ENCODE assay signal across 23 cellular contexts in the genomic region with DNA sequence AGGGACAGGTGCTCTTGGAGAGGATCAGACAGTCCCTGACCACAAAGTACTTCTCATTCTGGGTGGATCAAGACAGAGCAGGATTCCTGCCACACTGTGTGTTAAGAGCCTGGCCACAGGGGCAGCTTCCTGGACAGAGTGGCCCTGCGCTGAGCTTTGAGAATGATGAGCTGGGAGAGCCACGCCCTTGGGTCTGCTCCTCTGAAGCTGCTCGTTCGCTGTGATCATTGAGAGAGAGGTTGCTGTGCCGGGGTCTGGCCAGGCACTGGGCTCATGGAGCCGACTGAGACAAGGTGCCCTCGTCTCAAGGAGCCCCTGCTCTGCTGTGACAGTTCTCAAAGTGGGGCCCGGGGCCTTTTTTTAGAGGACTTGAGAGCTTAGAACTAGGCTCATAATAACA. TPM values are rescaled to one million over a fixed set of nuclear protein-coding genes. Genes with fewer than 3 reads are reported as not detected.
"Had no signal": no experiment of that assay in that cellular context is flagged by ENCODE, and none has a peak within 500 bp of the region (broad histone marks: within the 10 kb centered on the region; RNA-seq: fewer than 3 reads in every experiment).

No MANE protein-coding gene starts in this region.

- H3K9me3 ChIP-seq: heart right ventricle, left ventricle myocardium inferior, prostate gland, upper lobe of right lung had no signal

- H3K27ac Mint-ChIP-seq: activated CD4-positive, alpha-beta memory T cell treated with anti-CD3 and anti-CD28 coated beads, Interleukin-2, amount 10 ng/mL, durations not matched to agents 7 days and 5 days; activated CD8-positive, alpha-beta memory T cell treated with anti-CD3 and anti-CD28 coated beads, Interleukin-2, amount 10 ng/mL, durations not matched to agents 7 days and 5 days; activated naive CD8-positive, alpha-beta T cell treated with anti-CD3 and anti-CD28 coated beads for 36 hours; naive B cell; stimulated activated memory B cell treated with anti-CD40 and anti-IgM and Interleukin-4, amounts not matched to agents 10 μg/mL and 1 μg/mL and 100 μg/mL, for 72 hours had no signal

- H3K9me3 Mint-ChIP-seq: activated CD4-positive, alpha-beta memory T cell treated with anti-CD3 and anti-CD28 coated beads, Interleukin-2, amount 10 ng/mL, durations not matched to agents 7 days and 5 days; activated naive CD8-positive, alpha-beta T cell treated with anti-CD3 and anti-CD28 coated beads for 36 hours; naive B cell; stimulated activated memory B cell treated with anti-CD40 and anti-IgM and Interleukin-4, amounts not matched to agents 10 μg/mL and 1 μg/mL and 100 μg/mL, for 72 hours had no signal

- H3K27me3 ChIP-seq: dorsolateral prefrontal cortex, heart right ventricle had no signal

- H3K27ac ChIP-seq: cardiac muscle cell, dorsolateral prefrontal cortex, left ventricle myocardium inferior, neural progenitor cell, prostate gland, upper lobe of right lung had no signal

- H3K4me1 ChIP-seq: prostate gland, upper lobe of right lung had no signal

- H3K4me3 Mint-ChIP-seq: activated CD4-positive, alpha-beta memory T cell treated with anti-CD3 and anti-CD28 coated beads, Interleukin-2, amount 10 ng/mL, durations not matched to agents 7 days and 5 days; activated CD8-positive, alpha-beta memory T cell treated with anti-CD3 and anti-CD28 coated beads, Interleukin-2, amount 10 ng/mL, durations not matched to agents 7 days and 5 days; activated naive CD8-positive, alpha-beta T cell treated with anti-CD3 and anti-CD28 coated beads for 36 hours; naive B cell; neural progenitor cell; stimulated activated memory B cell treated with anti-CD40 and anti-IgM and Interleukin-4, amounts not matched to agents 10 μg/mL and 1 μg/mL and 100 μg/mL, for 72 hours had no signal

- DNase-seq: activated CD4-positive, alpha-beta memory T cell treated with anti-CD3 and anti-CD28 coated beads, Interleukin-2, amount 10 ng/mL, durations not matched to agents 7 days and 5 days; activated CD4-positive, alpha-beta T cell treated with anti-CD3 and anti-CD28 coated beads for 48 hours; activated CD4-positive, CD25-positive, alpha-beta regulatory T cell; activated CD8-positive, alpha-beta memory T cell treated with anti-CD3 and anti-CD28 coated beads, Interleukin-2, amount 10 ng/mL, durations not matched to agents 7 days and 5 days; activated naive CD4-positive, alpha-beta T cell; activated naive CD8-positive, alpha-beta T cell treated with anti-CD3 and anti-CD28 coated beads for 36 hours; amniotic stem cell; dorsolateral prefrontal cortex; erythroblast; heart right ventricle; kidney glomerular epithelial cell; left ventricle myocardium inferior; naive B cell; right cardiac atrium; stimulated activated CD4-positive, alpha-beta T cell treated with anti-CD3 and anti-CD28 coated beads, Interleukin-4, amount 100 ng/mL, for 24 hours; upper lobe of right lung had no signal

- H3K4me3 ChIP-seq: cardiac muscle cell, dorsolateral prefrontal cortex, heart right ventricle, left ventricle myocardium inferior, neural progenitor cell, prostate gland, smooth muscle cell, upper lobe of right lung had no signal

- H3K36me3 Mint-ChIP-seq: activated CD8-positive, alpha-beta memory T cell treated with anti-CD3 and anti-CD28 coated beads, Interleukin-2, amount 10 ng/mL, durations not matched to agents 7 days and 5 days; activated naive CD8-positive, alpha-beta T cell treated with anti-CD3 and anti-CD28 coated beads for 36 hours; naive B cell; neural progenitor cell; stimulated activated memory B cell treated with anti-CD40 and anti-IgM and Interleukin-4, amounts not matched to agents 10 μg/mL and 1 μg/mL and 100 μg/mL, for 72 hours had no signal

- H3K4me1 Mint-ChIP-seq: naive B cell; stimulated activated memory B cell treated with anti-CD40 and anti-IgM and Interleukin-4, amounts not matched to agents 10 μg/mL and 1 μg/mL and 100 μg/mL, for 72 hours had no signal

- ATAC-seq: activated CD8-positive, alpha-beta memory T cell treated with anti-CD3 and anti-CD28 coated beads, Interleukin-2, amount 10 ng/mL, durations not matched to agents 7 days and 5 days; right cardiac atrium; stimulated activated memory B cell treated with anti-CD40 and anti-IgM and Interleukin-4, amounts not matched to agents 10 μg/mL and 1 μg/mL and 100 μg/mL, for 72 hours; upper lobe of right lung had no signal

- H3K36me3 ChIP-seq: cardiac muscle cell, heart right ventricle, left ventricle myocardium inferior, neural progenitor cell, prostate gland, upper lobe of right lung had no signal

- H3K9ac ChIP-seq: neural progenitor cell had no signal

RNA-seq across cellular contexts. Expression of gene MFRP, which starts 1.4 kb away (rescaled TPM):
- total RNA-seq: activated CD4-positive, alpha-beta memory T cell treated with anti-CD3 and anti-CD28 coated beads, Interleukin-2, amount 10 ng/mL, durations not matched to agents 7 days and 5 days; activated CD8-positive, alpha-beta memory T cell treated with anti-CD3 and anti-CD28 coated beads, Interleukin-2, amount 10 ng/mL, durations not matched to agents 7 days and 5 days; activated naive CD8-positive, alpha-beta T cell treated with anti-CD3 and anti-CD28 coated beads for 36 hours; cardiac muscle cell; heart right ventricle; left ventricle myocardium inferior; mononuclear cell; osteocyte; prostate gland; smooth muscle cell; upper lobe of right lung had no signal
- polyA plus RNA-seq: cardiac muscle cell, smooth muscle cell had no signal

RNA-seq across cellular contexts. Expression of gene C1QTNF5, which starts 7.3 kb away (rescaled TPM):
- total RNA-seq: activated CD4-positive, alpha-beta memory T cell treated with anti-CD3 and anti-CD28 coated beads, Interleukin-2, amount 10 ng/mL, durations not matched to agents 7 days and 5 days; activated CD8-positive, alpha-beta memory T cell treated with anti-CD3 and anti-CD28 coated beads, Interleukin-2, amount 10 ng/mL, durations not matched to agents 7 days and 5 days; activated naive CD8-positive, alpha-beta T cell treated with anti-CD3 and anti-CD28 coated beads for 36 hours; mononuclear cell had no signal
